Comparison of ENCODE assay signal across 1 cellular context in the genomic region with DNA sequence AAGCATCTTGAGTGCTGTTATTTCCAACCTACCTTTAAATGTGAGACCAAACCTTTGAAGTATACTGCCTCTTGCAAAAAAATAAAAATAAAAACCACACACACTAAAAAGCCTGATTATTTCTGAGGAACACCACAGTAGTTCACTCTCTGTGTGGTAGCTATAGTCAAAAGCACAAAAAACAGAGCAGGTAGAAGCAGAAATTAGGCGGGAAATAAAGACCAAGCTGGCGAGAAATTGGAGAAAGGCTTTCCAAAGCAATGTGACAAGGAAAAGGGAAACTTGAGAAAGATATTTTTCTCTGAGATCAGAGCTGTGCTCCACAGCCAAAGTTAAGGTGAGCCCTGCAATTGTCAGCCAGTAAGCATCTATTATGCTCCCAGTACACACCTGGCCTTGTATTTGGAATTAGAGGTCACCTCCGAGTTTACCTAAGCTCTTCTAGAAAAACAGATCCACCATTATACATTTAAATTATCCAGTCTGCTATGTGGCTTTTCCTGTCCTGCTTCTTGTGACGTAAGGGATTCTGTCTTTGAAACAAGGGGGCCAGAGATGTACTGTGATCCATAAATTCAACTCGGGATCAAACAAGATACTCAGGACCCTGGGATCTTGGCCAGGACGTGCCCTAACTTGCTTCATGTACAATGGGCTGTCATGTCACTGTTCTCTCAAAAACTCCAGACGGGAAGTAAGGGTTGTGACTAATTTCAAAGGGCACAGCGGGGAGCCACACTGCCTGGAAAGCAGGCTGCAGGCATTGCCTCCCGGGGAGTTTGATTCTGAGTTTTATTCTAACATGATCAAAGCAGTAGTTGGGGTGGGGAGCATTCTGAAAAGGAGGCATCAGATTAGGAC.
TF ChIP-seq lines count a peak whose summit lies in the region.

No MANE protein-coding gene starts in this region.

TF ChIP-seq in HEK293, 187 proteins besides CTCF, POLR2A, EP300 and RAD21 (continued from another document):
- TF ChIP-seq ZNF280C (tag by site-specific recombination; IDR thresholded peaks at IDR 0.05) (no peak), ZBTB20 (tag by site-specific recombination; IDR thresholded peaks at IDR 0.05) (peak; percentile 28), SP2 (tag by site-specific recombination; IDR thresholded peaks at IDR 0.05) (no peak; the same call in 1 of the 2 replicates), ZNF660 (tag by site-specific recombination; IDR thresholded peaks at IDR 0.05) (peak; percentile 98), ZNF48 (tag by site-specific recombination; IDR thresholded peaks at IDR 0.05) (no peak), ZNF132 (tag by site-specific recombination; IDR thresholded peaks at IDR 0.05; ENCODE audit: borderline replicate concordance) (no peak), ZNF473 (tag by site-specific recombination; IDR thresholded peaks at IDR 0.05) (no peak), ZNF837 (tag by site-specific recombination; IDR thresholded peaks at IDR 0.05) (no peak), REST (tag by site-specific recombination; IDR thresholded peaks at IDR 0.05) (no peak; the same call in 1 of the 2 replicates), ZNF280D (tag by site-specific recombination; IDR thresholded peaks at IDR 0.05) (no peak), ZNF596 (tag by site-specific recombination; IDR thresholded peaks at IDR 0.05) (no peak), ZNF785 (tag by site-specific recombination; IDR thresholded peaks at IDR 0.05) (no peak), ZNF830 (tag by site-specific recombination; IDR thresholded peaks at IDR 0.05; ENCODE audit: low read depth) (no peak), ZNF555 (tag by site-specific recombination; conservative IDR thresholded peaks at IDR 0.05) (no peak), ZFP41 (tag by site-specific recombination; IDR thresholded peaks at IDR 0.05; ENCODE audit: borderline replicate concordance) (no peak), ZNF707 (tag by site-specific recombination; IDR thresholded peaks at IDR 0.05) (no peak), ZNF23 (tag by site-specific recombination; IDR thresholded peaks at IDR 0.05; ENCODE audit: borderline replicate concordance) (no peak), ZNF501 (tag by site-specific recombination; IDR thresholded peaks at IDR 0.05) (peak; percentile 67), ZFP3 (tag by site-specific recombination; IDR thresholded peaks at IDR 0.05; ENCODE audit: low read depth) (no peak), ZNF670 (tag by site-specific recombination; IDR thresholded peaks at IDR 0.05; ENCODE audit: low read depth) (no peak), ZFP69B (tag by site-specific recombination; IDR thresholded peaks at IDR 0.05) (peak; percentile 39)
- TF ChIP-seq, protein P1, sequence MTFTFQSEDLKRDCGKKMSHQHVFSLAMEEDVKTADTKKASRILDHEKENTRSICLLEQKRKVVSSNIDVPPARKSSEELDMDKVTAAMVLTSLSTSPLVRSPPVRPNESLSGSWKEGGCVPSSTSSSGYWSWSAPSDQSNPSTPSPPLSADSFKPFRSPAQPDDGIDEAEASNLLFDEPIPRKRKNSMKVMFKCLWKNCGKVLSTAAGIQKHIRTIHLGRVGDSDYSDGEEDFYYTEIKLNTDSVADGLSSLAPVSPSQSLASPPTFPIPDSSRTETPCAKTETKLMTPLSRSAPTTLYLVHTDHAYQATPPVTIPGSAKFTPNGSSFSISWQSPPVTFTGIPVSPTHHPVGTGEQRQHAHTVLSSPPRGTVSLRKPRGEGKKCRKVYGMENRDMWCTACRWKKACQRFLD (tag by site-specific recombination; IDR thresholded peaks at IDR 0.05), result no peak
- TF ChIP-seq, protein P2, sequence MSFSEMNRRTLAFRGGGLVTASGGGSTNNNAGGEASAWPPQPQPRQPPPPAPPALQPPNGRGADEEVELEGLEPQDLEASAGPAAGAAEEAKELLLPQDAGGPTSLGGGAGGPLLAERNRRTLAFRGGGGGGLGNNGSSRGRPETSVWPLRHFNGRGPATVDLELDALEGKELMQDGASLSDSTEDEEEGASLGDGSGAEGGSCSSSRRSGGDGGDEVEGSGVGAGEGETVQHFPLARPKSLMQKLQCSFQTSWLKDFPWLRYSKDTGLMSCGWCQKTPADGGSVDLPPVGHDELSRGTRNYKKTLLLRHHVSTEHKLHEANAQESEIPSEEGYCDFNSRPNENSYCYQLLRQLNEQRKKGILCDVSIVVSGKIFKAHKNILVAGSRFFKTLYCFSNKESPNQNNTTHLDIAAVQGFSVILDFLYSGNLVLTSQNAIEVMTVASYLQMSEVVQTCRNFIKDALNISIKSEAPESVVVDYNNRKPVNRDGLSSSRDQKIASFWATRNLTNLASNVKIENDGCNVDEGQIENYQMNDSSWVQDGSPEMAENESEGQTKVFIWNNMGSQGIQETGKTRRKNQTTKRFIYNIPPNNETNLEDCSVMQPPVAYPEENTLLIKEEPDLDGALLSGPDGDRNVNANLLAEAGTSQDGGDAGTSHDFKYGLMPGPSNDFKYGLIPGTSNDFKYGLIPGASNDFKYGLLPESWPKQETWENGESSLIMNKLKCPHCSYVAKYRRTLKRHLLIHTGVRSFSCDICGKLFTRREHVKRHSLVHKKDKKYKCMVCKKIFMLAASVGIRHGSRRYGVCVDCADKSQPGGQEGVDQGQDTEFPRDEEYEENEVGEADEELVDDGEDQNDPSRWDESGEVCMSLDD (tag by site-specific recombination; IDR thresholded peaks at IDR 0.05), result no peak
- TF ChIP-seq, protein P3, sequence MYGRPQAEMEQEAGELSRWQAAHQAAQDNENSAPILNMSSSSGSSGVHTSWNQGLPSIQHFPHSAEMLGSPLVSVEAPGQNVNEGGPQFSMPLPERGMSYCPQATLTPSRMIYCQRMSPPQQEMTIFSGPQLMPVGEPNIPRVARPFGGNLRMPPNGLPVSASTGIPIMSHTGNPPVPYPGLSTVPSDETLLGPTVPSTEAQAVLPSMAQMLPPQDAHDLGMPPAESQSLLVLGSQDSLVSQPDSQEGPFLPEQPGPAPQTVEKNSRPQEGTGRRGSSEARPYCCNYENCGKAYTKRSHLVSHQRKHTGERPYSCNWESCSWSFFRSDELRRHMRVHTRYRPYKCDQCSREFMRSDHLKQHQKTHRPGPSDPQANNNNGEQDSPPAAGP (tag by site-specific recombination; IDR thresholded peaks at IDR 0.05), result no peak; the same call in 1 of the 2 replicates
